14 cellular contexts compared by ENCODE assay signal in genomic region chr7:77338883-77339629, GRCh38.
A peak's percentile ranks its signal among the peaks of the same experiment; 100 is the strongest.
DNase-seq lines count a peak whose midpoint lies in the region; ATAC-seq and TF ChIP-seq lines count a peak whose summit lies in the region.
"Had no signal": no experiment of that assay in that cellular context is flagged by ENCODE, and none has a peak within 500 bp of the region (broad histone marks: within the 10 kb centered on the region; RNA-seq: fewer than 3 reads in every experiment).

No MANE protein-coding gene starts in this region.

- ATAC-seq in psoas muscle (peak; percentile 64 to 87 (median 78)), HG03571 (IDR thresholded peaks at IDR 0.05; ENCODE audit: unreplicated experiment) (no peak)
- ATAC-seq: activated T-helper 17 cell treated with anti-CD3 and anti-CD28 coated beads, Interleukin-2, amount 50 U/mL, for 72 hours had no signal

- TF ChIP-seq CTCF in HL-60 (IDR thresholded peaks at IDR 0.05; ENCODE audit: insufficient read depth, low read length) (no peak), PC-9 (conservative IDR thresholded peaks at IDR 0.05) (no peak), hepatocyte (IDR thresholded peaks at IDR 0.05; ENCODE audit: poor library complexity) (no peak), psoas muscle (IDR thresholded peaks at IDR 0.05) (no peak)

- POLR2A ChIA-PET in PC-9 (lab: Charles Lee; ENCODE audit: unreplicated experiment) = no interaction called here

- no peaks in the 10 kb centered on the region for H4K20me1 ChIP-seq in PC-9 (ENCODE audit: insufficient read depth)
- H4K20me1 ChIP-seq in hepatocyte (ENCODE audit: insufficient read depth, poor library complexity, severe bottlenecking) = no peaks in the 10 kb centered on the region

- H3K27ac ChIP-seq in HL-60 (replicated peaks) = peak overlapping the region; percentile 48
- H3K27ac ChIP-seq in PC-9 = no peak overlapping the region
- peak overlapping the region; percentile 61 for H3K27ac ChIP-seq in hepatocyte
- peak overlapping the region; percentile 3 for H3K27ac ChIP-seq in psoas muscle
- H3K27ac ChIP-seq: tibial nerve had no signal

- BruUV-seq in PC-9 (replicated peaks; lab: Mats Ljungman, UMichigan) = no TSS peak

- H3K9me3 ChIP-seq in PC-9 (ENCODE audit: insufficient read depth, low read depth) = no peaks in the 10 kb centered on the region; the same call in 1 of the 2 replicates
- no peaks in the 10 kb centered on the region for H3K9me3 ChIP-seq in hepatocyte (ENCODE audit: low read depth)
- no peaks in the 10 kb centered on the region for H3K9me3 ChIP-seq in psoas muscle
- H3K9me3 ChIP-seq: sigmoid colon, tibial nerve had no signal

- H3K4me2 ChIP-seq in PC-9 (peak overlapping the region; percentile 33), hepatocyte (no peak overlapping the region)

- H3K9me2 ChIP-seq in PC-9 (ENCODE audit: insufficient read depth) (no peaks in the 10 kb centered on the region), hepatocyte (replicated peaks; ENCODE audit: insufficient read depth) (no peaks in the 10 kb centered on the region)

- H3K79me2 ChIP-seq in PC-9 (ENCODE audit: low read depth) (no peaks in the 10 kb centered on the region), hepatocyte (no peaks in the 10 kb centered on the region)

- no peak overlapping the region for H2AFZ ChIP-seq in PC-9
- no peak overlapping the region for H2AFZ ChIP-seq in hepatocyte

- DNase-seq in HL-60 (ENCODE audit: low read depth in 1 of 2, low spot score in 1 of 2) (peak; percentile 61 to 67), PC-9 (no peak), hepatocyte (ENCODE audit: low spot score) (peak; percentile 27), psoas muscle (no peak), DMS79 (lab: John Stamatoyannopoulos, UW) (no peak), T-helper 2 cell (no peak), DMS114 treated with DMSO at 0.1 percent for 48 hours (lab: John Stamatoyannopoulos, UW; ENCODE audit: unreplicated experiment) (no peak)
- DNase-seq: activated CD4-positive, alpha-beta T cell treated with anti-CD3 and anti-CD28 coated beads for 48 hours; NCI-H1436; NCI-H526 treated with DMSO at 0.1 percent for 48 hours; sigmoid colon had no signal

- H3K4me1 ChIP-seq in PC-9 (replicated peaks; ENCODE audit: insufficient read depth) (peaks cover 13% of the 10 kb centered on the region), hepatocyte (ENCODE audit: insufficient read depth) (peaks cover 21% of the 10 kb centered on the region), psoas muscle (peaks cover 16% of the 10 kb centered on the region)

- H3K27me3 ChIP-seq in HL-60 (ENCODE audit: insufficient read depth, poor library complexity, severe bottlenecking) (no peaks in the 10 kb centered on the region), PC-9 (ENCODE audit: insufficient read depth, low read depth) (no peaks in the 10 kb centered on the region), hepatocyte (no peaks in the 10 kb centered on the region), psoas muscle (ENCODE audit: insufficient read depth in 3 of 3, low read length in 2 of 3) (no peaks in the 10 kb centered on the region)
- H3K27me3 ChIP-seq: sigmoid colon, tibial nerve had no signal

- no peaks in the 10 kb centered on the region for H3K36me3 ChIP-seq in PC-9 (ENCODE audit: low read depth)
- no peaks in the 10 kb centered on the region for H3K36me3 ChIP-seq in hepatocyte (replicated peaks; ENCODE audit: insufficient read depth, low read depth)
- no peaks in the 10 kb centered on the region for H3K36me3 ChIP-seq in psoas muscle (ENCODE audit: insufficient read depth in 1 of 2, low read depth in 1 of 2)
- H3K36me3 ChIP-seq: sigmoid colon, tibial nerve had no signal

- intact Hi-C loops in PC-9 (cut with micrococcal nuclease; ENCODE audit: unreplicated experiment) (no loop called here), psoas muscle (cut with DNase I) (loop anchor here in 1 of 2 donors (10.0 kb wide), 1 partner anchor 214 kb away; the partner anchor contains the start of gene CCDC146)

- no peaks in the 10 kb centered on the region for H3F3A ChIP-seq in PC-9 (ENCODE audit: insufficient read depth, low read depth)

- CTCF ChIA-PET in PC-9 (lab: Charles Lee) = interaction anchor here (0.5 kb wide), 1 partner anchor 900 kb away, joined by 5 read pairs; no protein-coding TSS in a partner anchor

- WGBS in hepatocyte (ENCODE audit: low lambda C conversion rate, missing lambda C conversion rate) = 68% methylated on average over 5 of the region's 5 CpGs
- WGBS in psoas muscle, 3 donors = 64 to 91% (median 72%) methylated on average over 5 of the region's 5 CpGs

- H3K4me3 ChIP-seq in HL-60 (replicated peaks; ENCODE audit: insufficient read depth, low read length) = no peak overlapping the region
- H3K4me3 ChIP-seq in PC-9 = no peak overlapping the region
- no peak overlapping the region for H3K4me3 ChIP-seq in hepatocyte
- no peak overlapping the region for H3K4me3 ChIP-seq in psoas muscle
- H3K4me3 ChIP-seq: sigmoid colon, tibial nerve had no signal

Comparison
In these comparisons a context has a peak if more than half of its experiments do, and no peak if none do; other contexts are left out.
1. DNase-seq: peak in HL-60 (2 of 2) and hepatocyte (single experiment); none in PC-9 (0 of 2), psoas muscle (0 of 2), DMS79 (single experiment), T-helper 2 cell (0 of 5) and DMS114 treated with DMSO at 0.1 percent for 48 hours (single experiment).